1 cellular context compared by ENCODE assay signal in the genomic region with DNA sequence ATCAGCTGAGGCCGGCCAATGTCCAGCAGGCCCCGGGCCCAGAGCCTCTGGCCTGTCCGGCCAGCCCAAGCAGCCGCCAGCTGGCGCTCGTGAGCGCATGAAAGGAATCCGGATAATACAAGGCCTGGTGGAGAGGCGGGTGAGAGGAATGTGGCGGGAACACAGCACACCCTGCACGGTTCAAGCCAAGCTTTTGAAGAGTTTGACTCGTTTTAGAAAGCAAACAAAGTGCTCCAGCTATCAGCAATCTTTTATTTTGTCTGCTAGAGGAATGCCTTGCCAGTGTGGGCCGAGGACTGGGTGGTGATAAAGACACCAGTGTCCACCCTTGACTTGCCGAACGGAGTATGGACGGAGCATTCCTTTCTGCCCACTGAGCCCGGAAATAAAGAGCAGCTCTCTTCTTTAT.
TF ChIP-seq lines count a peak whose summit lies in the region.

No MANE protein-coding gene starts in this region.

TF ChIP-seq in GM23338, 12 proteins besides CTCF, POLR2A, EP300 and RAD21 (continued from another document):
- TF ChIP-seq, protein P1, sequence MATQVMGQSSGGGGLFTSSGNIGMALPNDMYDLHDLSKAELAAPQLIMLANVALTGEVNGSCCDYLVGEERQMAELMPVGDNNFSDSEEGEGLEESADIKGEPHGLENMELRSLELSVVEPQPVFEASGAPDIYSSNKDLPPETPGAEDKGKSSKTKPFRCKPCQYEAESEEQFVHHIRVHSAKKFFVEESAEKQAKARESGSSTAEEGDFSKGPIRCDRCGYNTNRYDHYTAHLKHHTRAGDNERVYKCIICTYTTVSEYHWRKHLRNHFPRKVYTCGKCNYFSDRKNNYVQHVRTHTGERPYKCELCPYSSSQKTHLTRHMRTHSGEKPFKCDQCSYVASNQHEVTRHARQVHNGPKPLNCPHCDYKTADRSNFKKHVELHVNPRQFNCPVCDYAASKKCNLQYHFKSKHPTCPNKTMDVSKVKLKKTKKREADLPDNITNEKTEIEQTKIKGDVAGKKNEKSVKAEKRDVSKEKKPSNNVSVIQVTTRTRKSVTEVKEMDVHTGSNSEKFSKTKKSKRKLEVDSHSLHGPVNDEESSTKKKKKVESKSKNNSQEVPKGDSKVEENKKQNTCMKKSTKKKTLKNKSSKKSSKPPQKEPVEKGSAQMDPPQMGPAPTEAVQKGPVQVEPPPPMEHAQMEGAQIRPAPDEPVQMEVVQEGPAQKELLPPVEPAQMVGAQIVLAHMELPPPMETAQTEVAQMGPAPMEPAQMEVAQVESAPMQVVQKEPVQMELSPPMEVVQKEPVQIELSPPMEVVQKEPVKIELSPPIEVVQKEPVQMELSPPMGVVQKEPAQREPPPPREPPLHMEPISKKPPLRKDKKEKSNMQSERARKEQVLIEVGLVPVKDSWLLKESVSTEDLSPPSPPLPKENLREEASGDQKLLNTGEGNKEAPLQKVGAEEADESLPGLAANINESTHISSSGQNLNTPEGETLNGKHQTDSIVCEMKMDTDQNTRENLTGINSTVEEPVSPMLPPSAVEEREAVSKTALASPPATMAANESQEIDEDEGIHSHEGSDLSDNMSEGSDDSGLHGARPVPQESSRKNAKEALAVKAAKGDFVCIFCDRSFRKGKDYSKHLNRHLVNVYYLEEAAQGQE (IDR thresholded peaks at IDR 0.05; ENCODE audit: unreplicated experiment), result no peak
- TF ChIP-seq, protein P2, sequence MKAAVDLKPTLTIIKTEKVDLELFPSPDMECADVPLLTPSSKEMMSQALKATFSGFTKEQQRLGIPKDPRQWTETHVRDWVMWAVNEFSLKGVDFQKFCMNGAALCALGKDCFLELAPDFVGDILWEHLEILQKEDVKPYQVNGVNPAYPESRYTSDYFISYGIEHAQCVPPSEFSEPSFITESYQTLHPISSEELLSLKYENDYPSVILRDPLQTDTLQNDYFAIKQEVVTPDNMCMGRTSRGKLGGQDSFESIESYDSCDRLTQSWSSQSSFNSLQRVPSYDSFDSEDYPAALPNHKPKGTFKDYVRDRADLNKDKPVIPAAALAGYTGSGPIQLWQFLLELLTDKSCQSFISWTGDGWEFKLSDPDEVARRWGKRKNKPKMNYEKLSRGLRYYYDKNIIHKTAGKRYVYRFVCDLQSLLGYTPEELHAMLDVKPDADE (IDR thresholded peaks at IDR 0.05), result no peak
- TF ChIP-seq ZNF114 (CRISPR knock-in tag; IDR thresholded peaks at IDR 0.05), result no peak
- TF ChIP-seq EZH2phosphoT487 (IDR thresholded peaks at IDR 0.05; ENCODE audit: unreplicated experiment), result no peak
- TF ChIP-seq JUNB (IDR thresholded peaks at IDR 0.05; ENCODE audit: unreplicated experiment), result no peak
- no peak for TF ChIP-seq NANOG (IDR thresholded peaks at IDR 0.05; ENCODE audit: borderline replicate concordance)
- no peak for TF ChIP-seq ZNF331 (CRISPR knock-in tag; IDR thresholded peaks at IDR 0.05; ENCODE audit: low read depth)
